Comparison of ENCODE assay signal across 8 cellular contexts in genomic region chr2:113080134-113080533, GRCh38. TPM values are rescaled to one million over a fixed set of nuclear protein-coding genes. Genes with fewer than 3 reads are reported as not detected.
A peak's percentile ranks its signal among the peaks of the same experiment; 100 is the strongest.
DNase-seq lines count a peak whose midpoint lies in the region; ATAC-seq and TF ChIP-seq lines count a peak whose summit lies in the region.

No MANE protein-coding gene starts in this region.

- H4K8ac ChIP-seq in mesenchymal stem cell (ENCODE audit: low read length), result no peak overlapping the region

- no peaks in the 10 kb centered on the region for H3K79me1 ChIP-seq in mesenchymal stem cell (replicated peaks; ENCODE audit: low read length, poor library complexity, severe bottlenecking)

- no peak overlapping the region for H4K91ac ChIP-seq in mesenchymal stem cell (ENCODE audit: low read length)

- no peak overlapping the region for H3K9ac ChIP-seq in KMS-11
- no peak overlapping the region for H3K9ac ChIP-seq in colonic mucosa (ENCODE audit: low read depth in 2 of 2, low read length in 2 of 2)
- peak overlapping the region; percentile 53 for H3K9ac ChIP-seq in mesenchymal stem cell (ENCODE audit: low read length)

- H3K27me3 ChIP-seq in KMS-11 (ENCODE audit: insufficient read depth, low read depth) (no peaks in the 10 kb centered on the region), colonic mucosa (no peaks in the 10 kb centered on the region), mesenchymal stem cell (ENCODE audit: control insufficient read depth in 1 of 2, insufficient read depth in 1 of 2, low read length in 2 of 2) (peaks cover 15 to 73% of the 10 kb centered on the region in 2 experiments)

- H3K23ac ChIP-seq in mesenchymal stem cell (ENCODE audit: low read length in 2 of 2), result no peak overlapping the region

- H3K36me3 ChIP-seq in KMS-11 (ENCODE audit: insufficient read depth) (no peaks in the 10 kb centered on the region), colonic mucosa (no peaks in the 10 kb centered on the region), mesenchymal stem cell (ENCODE audit: control insufficient read depth in 1 of 2, insufficient read depth in 2 of 2, low read depth in 1 of 2, low read length in 2 of 2) (no peaks in the 10 kb centered on the region)

- no peak overlapping the region for H2BK5ac ChIP-seq in mesenchymal stem cell (ENCODE audit: low read depth, low read length, poor library complexity, severe bottlenecking)

- peak; percentile 34 for DNase-seq in GM12865 (ENCODE audit: low read depth)
- peak; percentile 23 for DNase-seq in colonic mucosa
- DNase-seq in mesenchymal stem cell, result peak; percentile 9
- DNase-seq in ureter (ENCODE audit: low spot score), result peak; percentile 58

- H2AFZ ChIP-seq in KMS-11 (ENCODE audit: low read depth) (no peak overlapping the region), mesenchymal stem cell (ENCODE audit: low read depth, low read length) (no peak overlapping the region)

- ATAC-seq in HG03565 (IDR thresholded peaks at IDR 0.05; ENCODE audit: unreplicated experiment) (no peak), GM19463 (IDR thresholded peaks at IDR 0.05; ENCODE audit: unreplicated experiment) (no peak)

- TF ChIP-seq CTCF in GM12865 (IDR thresholded peaks at IDR 0.05; ENCODE audit: insufficient read depth, low read depth, low read length, missing control alignments) (peak; percentile 88), KMS-11 (conservative IDR thresholded peaks at IDR 0.05; ENCODE audit: low read depth, low read length) (peak; percentile 52), WI38 (IDR thresholded peaks at IDR 0.05; ENCODE audit: low read depth, low read length) (peak; percentile 71), colonic mucosa (IDR thresholded peaks at IDR 0.05) (peak; percentile 64)

- 21% methylated on average over 8 of the region's 9 CpGs for WGBS in mesenchymal stem cell

- H3K4ac ChIP-seq in mesenchymal stem cell (ENCODE audit: low read depth in 1 of 2, low read length in 2 of 2), result no peak overlapping the region

- no peak overlapping the region for H3K14ac ChIP-seq in mesenchymal stem cell (ENCODE audit: low read length in 2 of 2)

- H3K4me1 ChIP-seq in KMS-11 (ENCODE audit: low read depth, poor library complexity, severe bottlenecking) (no peaks in the 10 kb centered on the region), colonic mucosa (no peaks in the 10 kb centered on the region), mesenchymal stem cell (ENCODE audit: control insufficient read depth, insufficient read depth, low read depth, low read length) (peaks cover 2% of the 10 kb centered on the region)

- no peak overlapping the region for H3K18ac ChIP-seq in mesenchymal stem cell (ENCODE audit: low read depth in 1 of 2, low read length in 2 of 2)

- no peak overlapping the region for H2BK120ac ChIP-seq in mesenchymal stem cell (ENCODE audit: low read depth, low read length)

- no peak overlapping the region for H2AK5ac ChIP-seq in mesenchymal stem cell (ENCODE audit: low read length, severe bottlenecking)

- no peak overlapping the region for H2BK12ac ChIP-seq in mesenchymal stem cell (ENCODE audit: low read length in 2 of 2)

- no peak overlapping the region for H3K27ac ChIP-seq in KMS-11
- no peak overlapping the region for H3K27ac ChIP-seq in colonic mucosa
- no peak overlapping the region for H3K27ac ChIP-seq in mesenchymal stem cell (ENCODE audit: low read length, poor library complexity, severe bottlenecking)

- H4K20me1 ChIP-seq in KMS-11 (ENCODE audit: insufficient read depth), result no peaks in the 10 kb centered on the region

- H2BK15ac ChIP-seq in mesenchymal stem cell (ENCODE audit: low read depth, poor library complexity, severe bottlenecking), result no peak overlapping the region

- H3K4me2 ChIP-seq in KMS-11 (no peak overlapping the region), mesenchymal stem cell (ENCODE audit: low read length, poor library complexity, severe bottlenecking) (no peak overlapping the region)

- H3K9me3 ChIP-seq in colonic mucosa, result no peaks in the 10 kb centered on the region
- H3K9me3 ChIP-seq in mesenchymal stem cell (ENCODE audit: control insufficient read depth, low read length), result no peaks in the 10 kb centered on the region

- H3K79me2 ChIP-seq in KMS-11 (ENCODE audit: insufficient read depth, low read depth), result no peaks in the 10 kb centered on the region

- H3K4me3 ChIP-seq in GM12865 (ENCODE audit: low read depth, low read length) (no peak overlapping the region), KMS-11 (IDR thresholded peaks at IDR 0.05; ENCODE audit: insufficient read depth, low read depth, low read length) (no peak overlapping the region), WI38 (ENCODE audit: low read depth, low read length) (no peak overlapping the region), colonic mucosa (no peak overlapping the region), mesenchymal stem cell (ENCODE audit: insufficient read depth in 1 of 2, low read depth in 1 of 2, low read length in 2 of 2) (no peak overlapping the region)

- intact Hi-C loops in colonic mucosa (cut with DNase I), result loop anchor here (5.0 to 10.0 kb wide), 2 partner anchors 55 to 117 kb away; no protein-coding TSS in a partner anchor

RNA-seq across cellular contexts. Expression of gene IL1F10, which starts 12.4 kb away (rescaled TPM):
- total RNA-seq in colonic mucosa, result not detected
- polyA plus RNA-seq in mesenchymal stem cell (2013, experiment 1 of 2), result not detected
- polyA plus RNA-seq in mesenchymal stem cell (2013, experiment 2 of 2), result not detected
- total RNA-seq in ureter, result not detected

RNA-seq across cellular contexts. Expression of gene IL36RN, which starts 21.1 kb away (rescaled TPM):
- total RNA-seq in colonic mucosa (not detected), ureter (not detected)
- not detected for polyA plus RNA-seq in mesenchymal stem cell (2013, experiment 1 of 2)
- polyA plus RNA-seq in mesenchymal stem cell (2013, experiment 2 of 2), result not detected

RNA-seq across cellular contexts. Expression of gene IL36B, which starts 27.5 kb away (rescaled TPM):
- total RNA-seq in colonic mucosa (not detected), ureter (not detected)
- polyA plus RNA-seq in mesenchymal stem cell (2013, experiment 1 of 2), result not detected
- not detected for polyA plus RNA-seq in mesenchymal stem cell (2013, experiment 2 of 2)

RNA-seq across cellular contexts. Expression of gene IL1RN, which starts 47.3 kb away (rescaled TPM):
- 1 to 10 TPM; 1.5 to 6.0 TPM for total RNA-seq in colonic mucosa
- polyA plus RNA-seq in mesenchymal stem cell (2013, experiment 1 of 2), result not detected
- polyA plus RNA-seq in mesenchymal stem cell (2013, experiment 2 of 2), result not detected
- total RNA-seq in ureter, result 80.2 TPM
